8 cellular contexts compared by ENCODE assay signal in the genomic region with DNA sequence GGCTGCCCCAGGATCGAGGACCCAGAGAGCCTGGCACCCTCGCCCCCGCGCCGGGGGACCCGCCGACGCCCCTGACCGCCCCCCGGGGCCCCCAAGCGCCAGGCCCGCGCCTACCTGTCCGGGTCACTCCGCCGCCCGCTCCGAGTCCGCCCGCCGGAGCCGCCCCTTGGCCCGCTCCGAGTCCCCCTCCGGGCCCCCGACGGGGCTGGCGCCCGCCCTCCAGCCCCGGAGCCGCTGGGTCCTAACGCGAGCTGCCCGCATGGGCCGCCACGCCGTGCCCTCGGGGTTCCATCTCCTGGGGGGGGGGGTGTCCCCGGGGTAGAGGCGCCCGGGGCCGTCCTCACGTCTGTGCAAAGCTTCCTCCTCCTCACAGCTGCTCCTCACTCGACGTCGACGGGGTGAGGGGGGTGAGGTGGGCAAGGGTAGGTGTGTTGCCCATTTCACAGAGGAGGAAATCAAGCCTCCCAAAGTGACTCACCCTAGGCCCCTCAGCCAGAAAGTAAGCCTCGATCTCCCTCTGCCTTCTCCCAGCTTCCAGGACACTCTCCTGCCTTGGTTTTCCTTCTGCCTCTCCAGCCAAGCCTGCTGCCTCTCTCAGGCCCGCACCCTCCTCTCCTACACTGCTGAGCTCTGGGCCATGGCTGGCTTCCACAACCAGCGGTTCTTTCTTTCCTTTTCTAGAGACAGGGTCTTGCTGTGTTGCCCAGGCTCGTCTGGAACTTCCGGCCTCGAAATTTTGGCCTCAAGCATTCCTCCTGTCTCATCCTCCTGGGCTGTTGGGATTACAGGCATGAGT. TPM values are rescaled to one million over a fixed set of nuclear protein-coding genes. Genes with fewer than 3 reads are reported as not detected.
DNase-seq lines count a peak whose midpoint lies in the region; ATAC-seq, FAIRE-seq and TF ChIP-seq lines count a peak whose summit lies in the region.

Gene MFAP2 (minus strand): TSS at position 148 of the 796 bp plus-strand sequence. CDS start 2,347 bp downstream, outside the sequence.

- TF ChIP-seq POLR2A in breast epithelium (IDR thresholded peaks at IDR 0.05) (no peak), upper lobe of left lung (IDR thresholded peaks at IDR 0.05) (no peak)

- peaks cover 17% of the 10 kb centered on the region for H3K4me1 Mint-ChIP-seq in MCF 10A (ENCODE audit: insufficient read depth, unreplicated experiment)

- no peak within 1 kb of the TSS for H2AFZ ChIP-seq in MM.1S (ENCODE audit: low read length)

- CTCF ChIA-PET in MCF 10A (lab: Yijun Ruan, JAX): interaction anchor here (1.1 to 1.5 kb wide), 2 partner anchors 15 to 55 kb away, joined by 3 to 5 read pairs; no protein-coding TSS in a partner anchor

- H3K79me2 ChIP-seq in MM.1S (ENCODE audit: low read length): no peaks in the 10 kb centered on the region

- TF ChIP-seq CTCF in breast epithelium (IDR thresholded peaks at IDR 0.05): no peak
- no peak for TF ChIP-seq CTCF in MCF 10A (IDR thresholded peaks at IDR 0.05; ENCODE audit: unreplicated experiment)
- no peak for TF ChIP-seq CTCF in bronchial epithelial cell (IDR thresholded peaks at IDR 0.05; ENCODE audit: insufficient read depth, low read length, severe bottlenecking)
- no peak for TF ChIP-seq CTCF in lung (IDR thresholded peaks at IDR 0.05; ENCODE audit: control extremely low read depth, extremely low read depth)
- TF ChIP-seq CTCF in upper lobe of left lung (IDR thresholded peaks at IDR 0.05): no peak
- TF ChIP-seq CTCF in MM.1S (IDR thresholded peaks at IDR 0.05; ENCODE audit: low read length): no peak

- intact Hi-C loops in breast epithelium (cut with DNase I; ENCODE audit: low total_unique reads): loop anchor here (5.0 kb wide), 1 partner anchor 708 kb away; no protein-coding TSS in a partner anchor
- intact Hi-C loops in MCF 10A (cut with micrococcal nuclease): no loop called here

- H3K9ac ChIP-seq in MM.1S (ENCODE audit: low read length): no peak within 1 kb of the TSS

- no peaks in the 10 kb centered on the region for H3K27me3 Mint-ChIP-seq in MCF 10A (ENCODE audit: insufficient read depth, unreplicated experiment)

- no peak within 1 kb of the TSS for H3K27ac Mint-ChIP-seq in MCF 10A (ENCODE audit: low read depth, unreplicated experiment)

- H3K4me3 Mint-ChIP-seq in MCF 10A (ENCODE audit: unreplicated experiment): no peak within 1 kb of the TSS

- POLR2A ChIA-PET in MCF 10A (lab: Yijun Ruan, JAX): interaction anchor here (0.7 kb wide), 1 partner anchor 23 kb away, joined by 3 read pairs; no protein-coding TSS in a partner anchor

- no peaks in the 10 kb centered on the region for H3K9me3 Mint-ChIP-seq in MCF 10A (ENCODE audit: unreplicated experiment)

- H3K4me1 ChIP-seq in breast epithelium (peaks cover 5 to 11% of the 10 kb centered on the region in 2 donors), lung (ENCODE audit: control insufficient read depth in 2 of 2, insufficient read depth in 2 of 2, low read length in 2 of 2) (peaks cover 0 to 2% of the 10 kb centered on the region in 2 donors), upper lobe of left lung (peaks cover 14 to 24% (median 15%) of the 10 kb centered on the region in 4 donors), MM.1S (ENCODE audit: low read length) (no peaks in the 10 kb centered on the region)

- no peaks in the 10 kb centered on the region for H3F3A ChIP-seq in MM.1S (ENCODE audit: insufficient read depth, low read length)

- TF ChIP-seq EP300 in upper lobe of left lung (IDR thresholded peaks at IDR 0.05): no peak

- peak within 1 kb of the TSS; percentile 55 to 79 (median 58) for H3K4me3 ChIP-seq in breast epithelium
- H3K4me3 ChIP-seq in bronchial epithelial cell (ENCODE audit: low read depth, low read length): peak within 1 kb of the TSS; percentile 59
- no peak within 1 kb of the TSS for H3K4me3 ChIP-seq in lung
- H3K4me3 ChIP-seq in upper lobe of left lung: peak within 1 kb of the TSS; percentile 2 to 56 (median 42)
- no peak within 1 kb of the TSS for H3K4me3 ChIP-seq in MM.1S (ENCODE audit: low read length)

- no peaks in the 10 kb centered on the region for H3K36me3 ChIP-seq in breast epithelium
- H3K36me3 ChIP-seq in bronchial epithelial cell (ENCODE audit: control insufficient read depth, insufficient read depth, low read length): peaks cover 1% of the 10 kb centered on the region
- H3K36me3 ChIP-seq in lung (ENCODE audit: control insufficient read depth in 2 of 2, insufficient read depth in 2 of 2, low read length in 2 of 2): peaks cover 0 to 2% of the 10 kb centered on the region in 2 donors
- H3K36me3 ChIP-seq in upper lobe of left lung: peaks cover 0 to 2% (median under 1%) of the 10 kb centered on the region in 4 donors
- no peaks in the 10 kb centered on the region for H3K36me3 ChIP-seq in MM.1S (replicated peaks; ENCODE audit: insufficient read depth, low read length)

- no peaks in the 10 kb centered on the region for H3K9me2 ChIP-seq in MM.1S (replicated peaks; ENCODE audit: insufficient read depth, low read length)

- ATAC-seq in lung (ENCODE audit: insufficient read depth, low FRiP score) (no peak), upper lobe of left lung (ENCODE audit: low FRiP score in 2 of 2) (peak in 1 of 2 donors; percentile 61), GM21737 (IDR thresholded peaks at IDR 0.05; ENCODE audit: unreplicated experiment) (no peak), GM21723 (IDR thresholded peaks at IDR 0.05; ENCODE audit: unreplicated experiment) (no peak)

- H3K4me2 ChIP-seq in MM.1S (ENCODE audit: low read depth, low read length): no peak within 1 kb of the TSS

- FAIRE-seq in bronchial epithelial cell (lab: Jason Lieb, UNC): no peak

- BruUV-seq in MCF 10A (replicated peaks; lab: Mats Ljungman, UMichigan): no TSS peak

- WGBS in lung, 2 donors: 8 to 10% methylated on average over 41 to 53 of the region's 53 CpGs
- WGBS in upper lobe of left lung, 2 donors: 31 to 36% methylated on average over 10 to 11 of the region's 53 CpGs

- H3K27ac ChIP-seq in breast epithelium (peak within 1 kb of the TSS; percentile 86 to 94), lung (ENCODE audit: low read depth in 1 of 2, low read length in 1 of 2) (peak within 1 kb of the TSS in 1 of 2 donors; percentile 13), upper lobe of left lung (peak within 1 kb of the TSS; percentile 54 to 79 (median 64)), MM.1S (ENCODE audit: low read length) (no peak within 1 kb of the TSS)

- H3K27me3 ChIP-seq in breast epithelium (no peaks in the 10 kb centered on the region), bronchial epithelial cell (ENCODE audit: control insufficient read depth, insufficient read depth, low read length) (no peaks in the 10 kb centered on the region), lung (ENCODE audit: control insufficient read depth, insufficient read depth) (no peaks in the 10 kb centered on the region), upper lobe of left lung (peaks cover 0 to 14% (median 5%) of the 10 kb centered on the region in 4 donors), MM.1S (replicated peaks; ENCODE audit: insufficient read depth, low read length) (peaks cover 26% of the 10 kb centered on the region)

- DNase-seq in breast epithelium (ENCODE audit: low spot score in 2 of 2): no peak
- DNase-seq in MCF 10A (ENCODE audit: unreplicated experiment): no peak
- peak; percentile 36 for DNase-seq in bronchial epithelial cell (ENCODE audit: low read depth)
- no peak for DNase-seq in lung (ENCODE audit: low spot score)
- peak in 1 of 2 donors; percentile 88 for DNase-seq in upper lobe of left lung
- DNase-seq in MM.1S: no peak

- H4K20me1 ChIP-seq in MM.1S (ENCODE audit: insufficient read depth, low read length): no peaks in the 10 kb centered on the region

- peaks cover 6% of the 10 kb centered on the region for H3K36me3 Mint-ChIP-seq in MCF 10A (ENCODE audit: insufficient read depth, unreplicated experiment)

- no peaks in the 10 kb centered on the region for H3K9me3 ChIP-seq in breast epithelium
- H3K9me3 ChIP-seq in lung (ENCODE audit: control insufficient read depth in 2 of 2, insufficient read depth in 1 of 2, low read length in 1 of 2): no peaks in the 10 kb centered on the region
- no peaks in the 10 kb centered on the region for H3K9me3 ChIP-seq in upper lobe of left lung
- no peaks in the 10 kb centered on the region for H3K9me3 ChIP-seq in MM.1S (replicated peaks; ENCODE audit: insufficient read depth, low read length)

RNA-seq across cellular contexts. Expression of gene MFAP2, which starts in this region (rescaled TPM):
- total RNA-seq in breast epithelium (10 to 100 TPM in 2 of 3 donors, 1 to 10 TPM in 1; 4.5 to 40.2 (median 10.8) TPM), MCF 10A (2022) (0.58 and 1.2 TPM in 2 replicates), bronchial epithelial cell (7.9 and 23.3 TPM in 2 replicates), lung (10 to 100 TPM; 13.3 to 28.5 TPM), upper lobe of left lung (10 to 100 TPM in 2 of 6 donors, 1 to 10 TPM in 4; 2.1 to 21.7 (median 7.2) TPM)
- polyA plus RNA-seq in lung: 10 to 100 TPM in 1 of 2 donors, 1 to 10 TPM in 1; 7.4 to 11.6 TPM

Comparison
In these comparisons a context has a peak if more than half of its experiments do, and no peak if none do; other contexts are left out.
1. H3K4me3 ChIP-seq: peak in breast epithelium (3 of 3), bronchial epithelial cell (single experiment) and upper lobe of left lung (4 of 4); none in lung (single experiment) and MM.1S (single experiment).